In genomic region chr9:122988919-122989614, GRCh38 we compare ENCODE assay signal across 11 cellular contexts. TPM values are rescaled to one million over a fixed set of nuclear protein-coding genes. Genes with fewer than 3 reads are reported as not detected.
DNase-seq lines count a peak whose midpoint lies in the region; ATAC-seq and TF ChIP-seq lines count a peak whose summit lies in the region.
"Had no signal": no experiment of that assay in that cellular context is flagged by ENCODE, and none has a peak within 500 bp of the region (broad histone marks: within the 10 kb centered on the region; RNA-seq: fewer than 3 reads in every experiment).

No MANE protein-coding gene starts in this region.

- peak overlapping the region; percentile 21 for H3K27ac Mint-ChIP-seq in activated CD4-positive, alpha-beta T cell treated with anti-CD3 and anti-CD28 coated beads for 36 hours

- intact Hi-C loops in activated CD4-positive, alpha-beta T cell treated with anti-CD3 and anti-CD28 coated beads for 36 hours (cut with DNase I, micrococcal nuclease), result loop anchor here in 1 of 2 experiments (10.0 kb wide), 1 partner anchor 144 kb away; no protein-coding TSS in a partner anchor
- intact Hi-C loops in stomach (cut with DNase I; ENCODE audit: low total_unique reads), result loop anchor here (10.0 kb wide), 1 partner anchor 524 kb away; no protein-coding TSS in a partner anchor

- H2BK5ac ChIP-seq in mesenchymal stem cell (ENCODE audit: low read depth, low read length, poor library complexity, severe bottlenecking), result no peak overlapping the region

- peaks cover 32% of the 10 kb centered on the region for H3K4me1 ChIP-seq in KMS-11 (ENCODE audit: low read depth, poor library complexity, severe bottlenecking)
- peaks cover 2% of the 10 kb centered on the region for H3K4me1 ChIP-seq in mesenchymal stem cell (ENCODE audit: control insufficient read depth, insufficient read depth, low read depth, low read length)
- peaks cover 0 to 10% (median 4%) of the 10 kb centered on the region in 4 donors for H3K4me1 ChIP-seq in stomach
- H3K4me1 ChIP-seq: pancreas had no signal

- peak; percentile 65 for ATAC-seq in activated CD4-positive, alpha-beta T cell treated with anti-CD3 and anti-CD28 coated beads for 36 hours
- ATAC-seq in GM21786 (IDR thresholded peaks at IDR 0.05; ENCODE audit: unreplicated experiment), result peak; percentile 88
- ATAC-seq: pancreas had no signal

- no peak overlapping the region for H3K14ac ChIP-seq in mesenchymal stem cell (ENCODE audit: low read length in 2 of 2)

- H3K18ac ChIP-seq in mesenchymal stem cell (ENCODE audit: low read depth in 1 of 2, low read length in 2 of 2), result no peak overlapping the region

- peaks cover 15% of the 10 kb centered on the region for H3K36me3 Mint-ChIP-seq in activated CD4-positive, alpha-beta T cell treated with anti-CD3 and anti-CD28 coated beads for 36 hours (ENCODE audit: low read depth)

- CTCF ChIA-PET in activated CD4-positive, alpha-beta T cell treated with anti-CD3 and anti-CD28 coated beads for 36 hours (lab: Charles Lee), result interaction anchor here (0.7 kb wide), 1 partner anchor 53 kb away, joined by 3 read pairs; no protein-coding TSS in a partner anchor

- H3K23ac ChIP-seq in mesenchymal stem cell (ENCODE audit: low read length in 2 of 2), result no peak overlapping the region

- H3K9ac ChIP-seq in KMS-11, result no peak overlapping the region
- peak overlapping the region; percentile 48 for H3K9ac ChIP-seq in mesenchymal stem cell (ENCODE audit: low read length)

- H2BK15ac ChIP-seq in mesenchymal stem cell (ENCODE audit: low read depth, poor library complexity, severe bottlenecking), result no peak overlapping the region

- H3K27me3 ChIP-seq in KMS-11 (ENCODE audit: insufficient read depth, low read depth), result no peaks in the 10 kb centered on the region
- H3K27me3 ChIP-seq in mesenchymal stem cell (ENCODE audit: control insufficient read depth in 1 of 2, insufficient read depth in 1 of 2, low read length in 2 of 2), result no peaks in the 10 kb centered on the region
- no peaks in the 10 kb centered on the region for H3K27me3 ChIP-seq in stomach
- H3K27me3 ChIP-seq: pancreas had no signal

- H3K79me2 ChIP-seq in KMS-11 (ENCODE audit: insufficient read depth, low read depth), result no peaks in the 10 kb centered on the region

- peak overlapping the region; percentile 43 for H3K4me2 ChIP-seq in KMS-11
- H3K4me2 ChIP-seq in mesenchymal stem cell (ENCODE audit: low read length, poor library complexity, severe bottlenecking), result no peak overlapping the region

- TF ChIP-seq EP300 in stomach (IDR thresholded peaks at IDR 0.05), result no peak

- H3K27ac ChIP-seq in KMS-11 (peak overlapping the region; percentile 24; the same call in 1 of the 2 replicates), mesenchymal stem cell (ENCODE audit: low read length, poor library complexity, severe bottlenecking) (no peak overlapping the region), stomach (no peak overlapping the region)
- H3K27ac ChIP-seq: pancreas had no signal

- WGBS in mesenchymal stem cell, result 83% methylated on average over 3 of the region's 8 CpGs
- WGBS in stomach, 5 donors, result 71 to 81% (median 76%) methylated on average over 8 of the region's 8 CpGs

- POLR2A ChIA-PET in activated CD4-positive, alpha-beta T cell treated with anti-CD3 and anti-CD28 coated beads for 36 hours (lab: Charles Lee), result no interaction called here

- no peak overlapping the region for H3K4me3 Mint-ChIP-seq in activated CD4-positive, alpha-beta T cell treated with anti-CD3 and anti-CD28 coated beads for 36 hours

- no peak overlapping the region for H3K4ac ChIP-seq in mesenchymal stem cell (ENCODE audit: low read depth in 1 of 2, low read length in 2 of 2)

- TF ChIP-seq CTCF in KMS-11 (conservative IDR thresholded peaks at IDR 0.05; ENCODE audit: low read depth, low read length), result no peak; the same call in 1 of the 2 replicates
- TF ChIP-seq CTCF in stomach (IDR thresholded peaks at IDR 0.05), result no peak

- no peak for TF ChIP-seq POLR2A in stomach (IDR thresholded peaks at IDR 0.05)

- peaks cover 7% of the 10 kb centered on the region for H3K4me1 Mint-ChIP-seq in activated CD4-positive, alpha-beta T cell treated with anti-CD3 and anti-CD28 coated beads for 36 hours

- H3K79me1 ChIP-seq in mesenchymal stem cell (replicated peaks; ENCODE audit: low read length, poor library complexity, severe bottlenecking), result peaks cover 11% of the 10 kb centered on the region

- no peaks in the 10 kb centered on the region for H3K9me3 Mint-ChIP-seq in activated CD4-positive, alpha-beta T cell treated with anti-CD3 and anti-CD28 coated beads for 36 hours (ENCODE audit: low read depth)

- H4K91ac ChIP-seq in mesenchymal stem cell (ENCODE audit: low read length), result no peak overlapping the region

- H2BK120ac ChIP-seq in mesenchymal stem cell (ENCODE audit: low read depth, low read length), result no peak overlapping the region

- no peak overlapping the region for H2BK12ac ChIP-seq in mesenchymal stem cell (ENCODE audit: low read length in 2 of 2)

- no peak overlapping the region for H2AFZ ChIP-seq in KMS-11 (ENCODE audit: low read depth)
- H2AFZ ChIP-seq in mesenchymal stem cell (ENCODE audit: low read depth, low read length), result no peak overlapping the region

- no peak for DNase-seq in activated CD4-positive, alpha-beta T cell treated with anti-CD3 and anti-CD28 coated beads for 36 hours
- DNase-seq in activated CD4-positive, alpha-beta T cell treated with anti-CD3 and anti-CD28 coated beads for 4 hours, result no peak
- DNase-seq in mesenchymal stem cell (no peak), medulla oblongata (ENCODE audit: extremely low spot score) (no peak), cerebellum (ENCODE audit: low spot score) (no peak), stomach (no peak)
- DNase-seq: NCI-H524 treated with DMSO at 0.1 percent for 48 hours, pancreas had no signal

- H2AK5ac ChIP-seq in mesenchymal stem cell (ENCODE audit: low read length, severe bottlenecking), result no peak overlapping the region

- H3K9me3 ChIP-seq in mesenchymal stem cell (ENCODE audit: control insufficient read depth, low read length), result no peaks in the 10 kb centered on the region
- no peaks in the 10 kb centered on the region for H3K9me3 ChIP-seq in stomach
- H3K9me3 ChIP-seq: pancreas had no signal

- H4K20me1 ChIP-seq in KMS-11 (ENCODE audit: insufficient read depth), result no peaks in the 10 kb centered on the region; the same call in 1 of the 2 replicates

- no peak overlapping the region for H4K8ac ChIP-seq in mesenchymal stem cell (ENCODE audit: low read length)

- H3K4me3 ChIP-seq in KMS-11 (IDR thresholded peaks at IDR 0.05; ENCODE audit: insufficient read depth, low read depth, low read length), result no peak overlapping the region
- no peak overlapping the region for H3K4me3 ChIP-seq in mesenchymal stem cell (ENCODE audit: insufficient read depth in 1 of 2, low read depth in 1 of 2, low read length in 2 of 2)
- H3K4me3 ChIP-seq in stomach, result no peak overlapping the region
- H3K4me3 ChIP-seq: pancreas had no signal

- H3K27me3 Mint-ChIP-seq in activated CD4-positive, alpha-beta T cell treated with anti-CD3 and anti-CD28 coated beads for 36 hours, result no peaks in the 10 kb centered on the region

- H3K36me3 ChIP-seq in KMS-11 (ENCODE audit: insufficient read depth) (no peaks in the 10 kb centered on the region), mesenchymal stem cell (ENCODE audit: control insufficient read depth in 1 of 2, insufficient read depth in 2 of 2, low read depth in 1 of 2, low read length in 2 of 2) (peaks cover 15 to 62% of the 10 kb centered on the region in 2 experiments), stomach (peaks cover 20 to 80% (median 74%) of the 10 kb centered on the region in 4 donors)

RNA-seq across cellular contexts. Expression of gene GPR21, which starts 44.4 kb away (rescaled TPM):
- total RNA-seq in activated CD4-positive, alpha-beta T cell treated with anti-CD3 and anti-CD28 coated beads for 36 hours, result 1 to 10 TPM in 1 of 2 experiments, under 1 TPM in 1; 0.78 to 1.0 TPM
- not detected for polyA plus RNA-seq in mesenchymal stem cell (2013, experiment 1 of 2)
- not detected for polyA plus RNA-seq in mesenchymal stem cell (2013, experiment 2 of 2)
- total RNA-seq in cerebellum (13.5 TPM), stomach (1 to 10 TPM in 1 of 5 donors, not detected in 4; 7.0 TPM)
- not detected for polyA plus RNA-seq in stomach
- total RNA-seq: HT-29 had no signal

RNA-seq across cellular contexts. Expression of gene RABGAP1, which starts 48.2 kb away (rescaled TPM):
- 10 to 100 TPM; 24.3 to 27.2 TPM for total RNA-seq in activated CD4-positive, alpha-beta T cell treated with anti-CD3 and anti-CD28 coated beads for 36 hours
- polyA plus RNA-seq in mesenchymal stem cell (2013, experiment 1 of 2), result 24.0 TPM
- polyA plus RNA-seq in mesenchymal stem cell (2013, experiment 2 of 2), result 23.7 TPM
- 94.6 TPM for total RNA-seq in cerebellum
- total RNA-seq in stomach, result 100 to 1,000 TPM in 2 of 5 donors, 10 to 100 TPM in 3; 25.8 to 157 (median 52.3) TPM
- polyA plus RNA-seq in stomach, result 10 to 100 TPM in 1 of 3 donors, 1 to 10 TPM in 2; 7.0 to 12.7 (median 10.0) TPM

RNA-seq across cellular contexts. Expression of gene ZBTB26, which starts 57.8 kb away (rescaled TPM):
- 1 to 10 TPM; 6.0 TPM for total RNA-seq in activated CD4-positive, alpha-beta T cell treated with anti-CD3 and anti-CD28 coated beads for 36 hours
- polyA plus RNA-seq in mesenchymal stem cell (2013, experiment 1 of 2), result 2.3 TPM
- polyA plus RNA-seq in mesenchymal stem cell (2013, experiment 2 of 2), result 2.3 TPM
- total RNA-seq in cerebellum (10.3 TPM), stomach (10 to 100 TPM in 3 of 5 donors, 1 to 10 TPM in 2; 5.2 to 14.7 (median 11.0) TPM)
- 1 to 10 TPM; 1.5 to 4.3 (median 3.2) TPM for polyA plus RNA-seq in stomach
